In genomic region chr11:92388380-92388779, GRCh38 we compare ENCODE assay signal across 22 cellular contexts.
DNase-seq lines count a peak whose midpoint lies in the region; ATAC-seq, FAIRE-seq and TF ChIP-seq lines count a peak whose summit lies in the region.
"Had no signal": no experiment of that assay in that cellular context is flagged by ENCODE, and none has a peak within 500 bp of the region (broad histone marks: within the 10 kb centered on the region; RNA-seq: fewer than 3 reads in every experiment).

No MANE protein-coding gene starts in this region.

- H3K36me3 ChIP-seq in GM23248 (ENCODE audit: low read depth) (no peaks in the 10 kb centered on the region), astrocyte (ENCODE audit: insufficient read depth, low read length) (no peaks in the 10 kb centered on the region), kidney epithelial cell (ENCODE audit: control insufficient read depth, insufficient read depth, low read length) (no peaks in the 10 kb centered on the region), ascending aorta (no peaks in the 10 kb centered on the region)
- H3K36me3 ChIP-seq: upper lobe of left lung had no signal

- 36 to 41% methylated on average over 1 of the region's 1 CpG for WGBS in GM23248 (ENCODE audit: low coverage in 1 of 2, low lambda C conversion rate in 2 of 2, missing lambda C conversion rate in 2 of 2), 2 experiments

- no peaks in the 10 kb centered on the region for H3K79me2 ChIP-seq in GM23248 (ENCODE audit: insufficient read depth)
- H3K79me2 ChIP-seq in astrocyte (ENCODE audit: insufficient read depth, low read length), result no peaks in the 10 kb centered on the region

- H3K36me3 Mint-ChIP-seq in astrocyte (ENCODE audit: low read depth, unreplicated experiment), result no peaks in the 10 kb centered on the region
- H3K36me3 Mint-ChIP-seq: natural killer cell treated with Interleukin-12 subunit alpha and Interleukin-12 subunit beta and Interleukin-15 and Interleukin-18, amount 100 ng/mL, for 72 hours; stimulated activated naive B cell treated with anti-CD40 and anti-IgM and Interleukin-4, amounts not matched to agents 10 μg/mL and 1 μg/mL and 100 μg/mL, for 72 hours had no signal

- H3K27me3 ChIP-seq in GM23248 (replicated peaks; ENCODE audit: insufficient read depth) (peaks cover 44% of the 10 kb centered on the region), astrocyte (ENCODE audit: insufficient read depth, low read length) (no peaks in the 10 kb centered on the region), kidney epithelial cell (ENCODE audit: control insufficient read depth, insufficient read depth, low read length) (no peaks in the 10 kb centered on the region), ascending aorta (no peaks in the 10 kb centered on the region)
- H3K27me3 ChIP-seq: upper lobe of left lung had no signal

- H3K9me3 ChIP-seq in GM23248 (ENCODE audit: low read depth) (no peaks in the 10 kb centered on the region), astrocyte (ENCODE audit: insufficient read depth, low read depth, low read length) (no peaks in the 10 kb centered on the region), ascending aorta (no peaks in the 10 kb centered on the region)
- H3K9me3 ChIP-seq: upper lobe of left lung had no signal

- no peak overlapping the region for H3K4me2 ChIP-seq in GM23248 (ENCODE audit: unreplicated experiment)
- H3K4me2 ChIP-seq in astrocyte (ENCODE audit: low read length), result no peak overlapping the region

- ATAC-seq in GM19463 (IDR thresholded peaks at IDR 0.05; ENCODE audit: unreplicated experiment) (no peak), GM21723 (IDR thresholded peaks at IDR 0.05; ENCODE audit: unreplicated experiment) (no peak)
- ATAC-seq: HCT116; natural killer cell treated with Interleukin-12 subunit alpha and Interleukin-12 subunit beta and Interleukin-15 and Interleukin-18, amount 100 ng/mL, for 72 hours; stimulated activated naive B cell treated with anti-CD40 and anti-IgM and Interleukin-4, amounts not matched to agents 10 μg/mL and 1 μg/mL and 100 μg/mL, for 72 hours had no signal

- no peak overlapping the region for H3K4me3 ChIP-seq in GM23248
- H3K4me3 ChIP-seq in astrocyte (ENCODE audit: insufficient read depth, low read depth, low read length), result no peak overlapping the region
- no peak overlapping the region for H3K4me3 ChIP-seq in kidney epithelial cell (ENCODE audit: low read depth, low read length)
- no peak overlapping the region for H3K4me3 ChIP-seq in ascending aorta
- H3K4me3 ChIP-seq: upper lobe of left lung had no signal

- H3F3A ChIP-seq in GM23248 (ENCODE audit: insufficient read depth), result peaks cover 16% of the 10 kb centered on the region

- no peaks in the 10 kb centered on the region for H4K20me1 ChIP-seq in GM23248 (ENCODE audit: insufficient read depth)
- H4K20me1 ChIP-seq in astrocyte (ENCODE audit: insufficient read depth, low read length), result no peaks in the 10 kb centered on the region

- no peak overlapping the region for H3K4me3 Mint-ChIP-seq in astrocyte (ENCODE audit: unreplicated experiment)
- H3K4me3 Mint-ChIP-seq: natural killer cell treated with Interleukin-12 subunit alpha and Interleukin-12 subunit beta and Interleukin-15 and Interleukin-18, amount 100 ng/mL, for 72 hours; stimulated activated naive B cell treated with anti-CD40 and anti-IgM and Interleukin-4, amounts not matched to agents 10 μg/mL and 1 μg/mL and 100 μg/mL, for 72 hours had no signal

- no peaks in the 10 kb centered on the region for H3K9me3 Mint-ChIP-seq in astrocyte (ENCODE audit: unreplicated experiment)

- FAIRE-seq in astrocyte (lab: Jason Lieb, UNC), result no peak
- FAIRE-seq: keratinocyte had no signal

- H3K9ac ChIP-seq in GM23248 (no peak overlapping the region), astrocyte (ENCODE audit: low read length) (no peak overlapping the region)

- H3K27ac Mint-ChIP-seq in astrocyte (ENCODE audit: unreplicated experiment), result no peak overlapping the region
- H3K27ac Mint-ChIP-seq: natural killer cell treated with Interleukin-12 subunit alpha and Interleukin-12 subunit beta and Interleukin-15 and Interleukin-18, amount 100 ng/mL, for 72 hours; stimulated activated naive B cell treated with anti-CD40 and anti-IgM and Interleukin-4, amounts not matched to agents 10 μg/mL and 1 μg/mL and 100 μg/mL, for 72 hours had no signal

- H3K4me1 ChIP-seq in GM23248 (ENCODE audit: insufficient read depth), result peaks cover 19% of the 10 kb centered on the region
- H3K4me1 ChIP-seq in astrocyte (ENCODE audit: insufficient read depth, low read length), result peaks cover 15% of the 10 kb centered on the region
- peaks cover 0 to 5% of the 10 kb centered on the region in 2 donors for H3K4me1 ChIP-seq in ascending aorta
- H3K4me1 ChIP-seq: upper lobe of left lung had no signal

- no peaks in the 10 kb centered on the region for H3K9me2 ChIP-seq in GM23248 (ENCODE audit: insufficient read depth)

- peaks cover 46% of the 10 kb centered on the region for H3K4me1 Mint-ChIP-seq in astrocyte (ENCODE audit: low read depth, unreplicated experiment)
- H3K4me1 Mint-ChIP-seq: stimulated activated naive B cell treated with anti-CD40 and anti-IgM and Interleukin-4, amounts not matched to agents 10 μg/mL and 1 μg/mL and 100 μg/mL, for 72 hours had no signal

- intact Hi-C loops in ascending aorta (cut with DNase I), result no loop called here

- DNase-seq in GM23248, result peak; percentile 20
- DNase-seq in astrocyte (ENCODE audit: low read depth), result no peak
- DNase-seq in kidney epithelial cell (ENCODE audit: low read depth), result no peak
- no peak for DNase-seq in ascending aorta (ENCODE audit: low spot score in 2 of 2)
- DNase-seq in effector CD8-positive, alpha-beta T cell (lab: John Stamatoyannopoulos, UW), result no peak
- DNase-seq: activated CD4-positive, alpha-beta T cell treated with anti-CD3 and anti-CD28 coated beads for 1 hour; central memory CD4-positive, alpha-beta T cell; effector CD4-positive, alpha-beta T cell; hypothalamus; mesenchymal stem cell; NCI-H1105 treated with DMSO at 0.1 percent for 48 hours; NCI-H524; stimulated activated CD4-positive, alpha-beta T cell treated with anti-CD3 and anti-CD28 coated beads, Interleukin-12 subunit alpha, Interleukin-12 subunit beta, amount 100 ng/mL, for 4 hours; stimulated activated naive B cell treated with anti-CD40 and anti-IgM and Interleukin-4, amounts not matched to agents 10 μg/mL and 1 μg/mL and 100 μg/mL, for 72 hours; T1000; upper lobe of left lung had no signal

- in situ Hi-C loops in GM23248 (cut with MboI), result no loop called here

- no peaks in the 10 kb centered on the region for H3K27me3 Mint-ChIP-seq in astrocyte (ENCODE audit: low read depth, unreplicated experiment)
- H3K27me3 Mint-ChIP-seq: natural killer cell treated with Interleukin-12 subunit alpha and Interleukin-12 subunit beta and Interleukin-15 and Interleukin-18, amount 100 ng/mL, for 72 hours had no signal

- H3K27ac ChIP-seq in 22Rv1 (no peak overlapping the region), GM23248 (no peak overlapping the region), astrocyte (ENCODE audit: low read depth, low read length) (no peak overlapping the region), ascending aorta (no peak overlapping the region)
- H3K27ac ChIP-seq: upper lobe of left lung had no signal

- H2AFZ ChIP-seq in GM23248, result no peak overlapping the region
- H2AFZ ChIP-seq in astrocyte (ENCODE audit: low read depth, low read length), result no peak overlapping the region

- 0 out of 2 replicates have a peak, but pooled peaks have one; percentile 5 for TF ChIP-seq CTCF in 22Rv1 (IDR thresholded peaks at IDR 0.05)
- peak; percentile 31 for TF ChIP-seq CTCF in astrocyte (IDR thresholded peaks at IDR 0.05; ENCODE audit: insufficient read depth, low read depth, low read length)
- TF ChIP-seq CTCF in kidney epithelial cell (IDR thresholded peaks at IDR 0.05; ENCODE audit: insufficient read depth, low read length, poor library complexity, severe bottlenecking), result peak; percentile 26
- TF ChIP-seq CTCF in ascending aorta (IDR thresholded peaks at IDR 0.05), result no peak

Comparison
In these comparisons a context has a peak if more than half of its experiments do, and no peak if none do; other contexts are left out.
1. CTCF ChIP-seq: peak in 22Rv1 (single experiment), astrocyte (single experiment) and kidney epithelial cell (single experiment); none in ascending aorta (0 of 3).